ENCODE assay signal across 9 cellular contexts in the genomic region with DNA sequence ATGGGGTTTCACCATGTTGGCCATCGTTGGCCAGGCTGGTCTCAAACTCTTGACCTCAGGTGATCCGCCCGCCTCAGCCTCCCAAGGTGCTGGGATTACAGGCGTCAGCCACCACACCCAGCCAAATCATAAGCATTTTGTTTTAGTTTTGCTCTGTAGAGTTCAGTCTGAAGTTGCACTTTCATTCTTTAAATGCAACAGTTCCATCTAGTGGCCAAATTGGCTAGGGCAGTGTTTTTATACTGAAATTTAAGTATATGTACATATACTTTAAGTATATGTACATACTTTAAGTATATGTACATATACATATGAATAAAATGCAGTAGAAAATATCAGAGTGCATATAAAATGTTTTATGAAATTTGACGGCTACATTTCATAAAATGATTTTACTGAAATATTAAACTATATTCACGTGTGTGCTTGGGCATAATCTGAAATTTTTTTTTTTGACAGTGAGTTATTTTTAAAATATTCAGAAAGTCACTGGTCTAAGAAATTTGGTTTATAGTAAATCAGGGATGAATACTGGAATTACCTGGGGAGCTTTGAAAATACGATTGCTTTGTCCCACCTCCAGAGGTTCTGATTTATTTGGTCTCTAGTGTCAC.
DNase-seq lines count a peak whose midpoint lies in the region; ATAC-seq and TF ChIP-seq lines count a peak whose summit lies in the region.
"Had no signal": no experiment of that assay in that cellular context is flagged by ENCODE, and none has a peak within 500 bp of the region (broad histone marks: within the 10 kb centered on the region; RNA-seq: fewer than 3 reads in every experiment).

No MANE protein-coding gene starts in this region.

- no peaks in the 10 kb centered on the region for H3K27me3 Mint-ChIP-seq in progenitor cell of endocrine pancreas

- peak; percentile 71 for TF ChIP-seq RAD21 in SK-N-SH (IDR thresholded peaks at IDR 0.05; ENCODE audit: low read length)

- no peaks in the 10 kb centered on the region for H3K36me3 ChIP-seq in HEK293 (ENCODE audit: control insufficient read depth in 2 of 2, insufficient read depth in 1 of 2, low read length in 2 of 2)
- H3K36me3 ChIP-seq in SK-N-SH (replicated peaks in 1 of 2; ENCODE audit: control insufficient read depth in 1 of 2, insufficient read depth in 2 of 2, low read length in 1 of 2): no peaks in the 10 kb centered on the region

- H3K27ac ChIP-seq in HEK293 (ENCODE audit: extremely low read depth, low read depth, low read length) (no peak overlapping the region), SK-N-SH (ENCODE audit: low read depth in 2 of 2, low read length in 1 of 2) (no peak overlapping the region)

- peak; percentile 79 for TF ChIP-seq CTCF in GM10248 (IDR thresholded peaks at IDR 0.05; ENCODE audit: control extremely low read depth, extremely low read depth, low read depth, missing control alignments)
- TF ChIP-seq CTCF in HEK293 (tag by site-specific recombination; IDR thresholded peaks at IDR 0.05): no peak
- peak; percentile 82 for TF ChIP-seq CTCF in SK-N-SH (IDR thresholded peaks at IDR 0.05)
- peak; percentile 70 for TF ChIP-seq CTCF in fibroblast of mammary gland (conservative IDR thresholded peaks at IDR 0.05; ENCODE audit: control insufficient read depth, insufficient read depth, low read depth, low read length)
- peak; percentile 89 for TF ChIP-seq CTCF in progenitor cell of endocrine pancreas (IDR thresholded peaks at IDR 0.05; ENCODE audit: unreplicated experiment)

- peak overlapping the region; percentile 77 for H3K4me2 ChIP-seq in SK-N-SH

- no peaks in the 10 kb centered on the region for H3K9me2 ChIP-seq in SK-N-SH

- peaks cover 2% of the 10 kb centered on the region for H3F3A ChIP-seq in SK-N-SH (replicated peaks; ENCODE audit: insufficient read depth)

- no peak overlapping the region for H3K27ac Mint-ChIP-seq in progenitor cell of endocrine pancreas
- H3K27ac Mint-ChIP-seq: T-helper 1 cell treated with Interleukin-12 subunit alpha and Interleukin-12 subunit beta and Interleukin-4 antibody, amounts not matched to agents 30 μg/mL and 1 μg/mL, for 36 hours had no signal

- H3K4me3 ChIP-seq in HEK293 (ENCODE audit: low read depth, low read length) (no peak overlapping the region), SK-N-SH (ENCODE audit: low read depth in 2 of 2, low read length in 1 of 2) (peak overlapping the region; percentile 2 to 66; a peak in 3 of 4 replicates), fibroblast of mammary gland (ENCODE audit: control insufficient read depth, low read depth, low read length) (no peak overlapping the region)

- CTCF ChIA-PET in GM10248 (lab: Yijun Ruan, JAX) (interaction anchor here (1.0 to 2.1 kb wide), 6 partner anchors 10 to 1041 kb away, joined by 3 to 7 read pairs (median 3); no protein-coding TSS in a partner anchor), HEK293 (lab: Yijun Ruan, JAX) (interaction anchor here (0.6 to 1.6 kb wide), 5 partner anchors 10 to 208 kb away, joined by 3 to 6 read pairs (median 4); a partner anchor contains a TSS), SK-N-SH (lab: Yijun Ruan, JAX) (interaction anchor here (0.6 to 2.1 kb wide), 10 partner anchors 9 to 1046 kb away, joined by 3 to 9 read pairs (median 4); no protein-coding TSS in a partner anchor)

- peaks cover 5% of the 10 kb centered on the region for H3K4me1 Mint-ChIP-seq in progenitor cell of endocrine pancreas (ENCODE audit: low read depth)

- no peaks in the 10 kb centered on the region for H3K36me3 Mint-ChIP-seq in progenitor cell of endocrine pancreas (ENCODE audit: insufficient read depth)

- H4K20me1 ChIP-seq in SK-N-SH (ENCODE audit: insufficient read depth): no peaks in the 10 kb centered on the region

- DNase-seq in AG08395 (ENCODE audit: low spot score): peak; percentile 35
- DNase-seq in GM10248 (ENCODE audit: extremely low spot score): peak; percentile 48
- DNase-seq in M059J (ENCODE audit: low read depth): peak; percentile 51
- peak; percentile 16 for DNase-seq in SK-N-SH
- peak; percentile 50 for DNase-seq in fibroblast of mammary gland (ENCODE audit: low read depth)
- no peak for DNase-seq in progenitor cell of endocrine pancreas (ENCODE audit: low spot score, unreplicated experiment)

- under 1% methylated on average over 7 of the region's 7 CpGs for WGBS in SK-N-SH (ENCODE audit: low lambda C conversion rate)

- H3K4me3 Mint-ChIP-seq in progenitor cell of endocrine pancreas (ENCODE audit: low read depth): no peak overlapping the region
- H3K4me3 Mint-ChIP-seq: T-helper 1 cell treated with Interleukin-12 subunit alpha and Interleukin-12 subunit beta and Interleukin-4 antibody, amounts not matched to agents 30 μg/mL and 1 μg/mL, for 36 hours had no signal

- H3K9me3 Mint-ChIP-seq in progenitor cell of endocrine pancreas (ENCODE audit: low read depth): no peaks in the 10 kb centered on the region
- H3K9me3 Mint-ChIP-seq: T-helper 1 cell treated with Interleukin-12 subunit alpha and Interleukin-12 subunit beta and Interleukin-4 antibody, amounts not matched to agents 30 μg/mL and 1 μg/mL, for 36 hours had no signal

- H2AFZ ChIP-seq in SK-N-SH (ENCODE audit: low read depth): 0 out of 2 replicates have a peak overlapping the region, but pooled peaks have one; percentile 38

- H3K9ac ChIP-seq in SK-N-SH: no peak overlapping the region

- no peak for TF ChIP-seq EP300 in SK-N-SH (IDR thresholded peaks at IDR 0.05; ENCODE audit: borderline replicate concordance in 1 of 2, low read depth in 1 of 2, low read length in 1 of 2)

- no peak for ATAC-seq in GM19463 (IDR thresholded peaks at IDR 0.05; ENCODE audit: unreplicated experiment)

- H3K4me1 ChIP-seq in HEK293 (ENCODE audit: control insufficient read depth, insufficient read depth, low read length) (no peaks in the 10 kb centered on the region), SK-N-SH (ENCODE audit: control insufficient read depth in 1 of 2, insufficient read depth in 2 of 2, low read depth in 1 of 2, low read length in 1 of 2) (no peaks in the 10 kb centered on the region)

- peaks cover 17% of the 10 kb centered on the region for H3K27me3 ChIP-seq in SK-N-SH (ENCODE audit: insufficient read depth)

- no peaks in the 10 kb centered on the region for H3K79me2 ChIP-seq in SK-N-SH (ENCODE audit: insufficient read depth)

- H3K9me3 ChIP-seq in HEK293 (ENCODE audit: control insufficient read depth, insufficient read depth, low read depth, low read length): no peaks in the 10 kb centered on the region
- no peaks in the 10 kb centered on the region for H3K9me3 ChIP-seq in SK-N-SH

- POLR2A ChIA-PET in GM10248 (lab: Yijun Ruan, JAX) (no interaction called here), HEK293 (lab: Yijun Ruan, JAX) (no interaction called here), SK-N-SH (lab: Yijun Ruan, JAX) (no interaction called here)

TF ChIP-seq in HEK293, 187 proteins besides CTCF, POLR2A, EP300 and RAD21:
- TF ChIP-seq ZNF654 (tag by site-specific recombination; IDR thresholded peaks at IDR 0.05; ENCODE audit: low read depth) (peak; percentile 78), ZNF549 (tag by site-specific recombination; IDR thresholded peaks at IDR 0.05) (no peak)

TF ChIP-seq in SK-N-SH, 30 proteins besides CTCF, POLR2A, EP300 and RAD21:
- TF ChIP-seq GATA2 (CRISPR knock-in tag; IDR thresholded peaks at IDR 0.05): no peak
- no peak for TF ChIP-seq FOSL2 (IDR thresholded peaks at IDR 0.05; ENCODE audit: borderline replicate concordance, low read depth)
- TF ChIP-seq TEAD4 (IDR thresholded peaks at IDR 0.05; ENCODE audit: borderline replicate concordance, insufficient read depth): no peak
- peak; percentile 22 for TF ChIP-seq SMC3 (IDR thresholded peaks at IDR 0.05; ENCODE audit: low read depth, low read length)
- TF ChIP-seq RXRA (IDR thresholded peaks at IDR 0.05; ENCODE audit: borderline replicate concordance, low read depth): no peak

Comparison
In these comparisons a context has a peak if more than half of its experiments do, and no peak if none do; other contexts are left out.
1. H3K4me3 ChIP-seq: peak in SK-N-SH (2 of 2); none in HEK293 (single experiment) and fibroblast of mammary gland (single experiment).